1 cellular context compared by ENCODE assay signal in genomic region chr5:66617223-66617861, GRCh38.
TF ChIP-seq lines count a peak whose summit lies in the region.

No MANE protein-coding gene starts in this region.

TF ChIP-seq in GM12878, 131 proteins besides CTCF, POLR2A, EP300 and RAD21 (continued from another document and continues in another):
- TF ChIP-seq NKRF (conservative IDR thresholded peaks at IDR 0.05) (no peak), HDGF (IDR thresholded peaks at IDR 0.05) (no peak), RELB (IDR thresholded peaks at IDR 0.05; ENCODE audit: low read depth) (no peak), BMI1 (IDR thresholded peaks at IDR 0.05; ENCODE audit: borderline replicate concordance) (no peak), SMAD5 (IDR thresholded peaks at IDR 0.05; ENCODE audit: low read depth) (no peak), MTA3 (IDR thresholded peaks at IDR 0.05; ENCODE audit: borderline replicate concordance, low read length) (peak; percentile 55; the same call in 1 of the 2 replicates), EGR1 (IDR thresholded peaks at IDR 0.05; ENCODE audit: borderline replicate concordance in 1 of 2, low read depth in 2 of 2, low read length in 2 of 2) (no peak), SIX5 (IDR thresholded peaks at IDR 0.05; ENCODE audit: low read depth, low read length, severe bottlenecking) (no peak), IKZF2 (IDR thresholded peaks at IDR 0.05) (peak; percentile 34 to 43; a peak in 2 of 4 replicates), ZZZ3 (IDR thresholded peaks at IDR 0.05; ENCODE audit: control insufficient read depth, insufficient read length, low read depth) (no peak), GABPA (IDR thresholded peaks at IDR 0.05; ENCODE audit: low read depth) (no peak), PRDM15 (CRISPR knock-in tag; IDR thresholded peaks at IDR 0.05) (no peak), ETV6 (conservative IDR thresholded peaks at IDR 0.05 in 1 of 2, IDR thresholded peaks at IDR 0.05 in 1 of 2; ENCODE audit: borderline replicate concordance in 1 of 2, low read depth in 1 of 2) (peak in 1 of 2 experiments; percentile 20; a peak in 1 of 4 replicates), ZNF24 (IDR thresholded peaks at IDR 0.05) (no peak), SRF (IDR thresholded peaks at IDR 0.05; ENCODE audit: low read depth in 2 of 2, low read length in 2 of 2) (no peak), BRCA1 (IDR thresholded peaks at IDR 0.05; ENCODE audit: low read depth, low read length) (no peak), MTA2 (IDR thresholded peaks at IDR 0.05; ENCODE audit: low read depth) (no peak), CHD1 (IDR thresholded peaks at IDR 0.05; ENCODE audit: low read depth, low read length) (no peak), LARP7 (IDR thresholded peaks at IDR 0.05) (no peak), MYC (IDR thresholded peaks at IDR 0.05; ENCODE audit: insufficient read depth, insufficient read length, insufficient replicate concordance, low read length, severe bottlenecking) (no peak), YY1 (IDR thresholded peaks at IDR 0.05; ENCODE audit: low read depth, low read length) (no peak), ATF3 (IDR thresholded peaks at IDR 0.05; ENCODE audit: borderline replicate concordance, extremely low read depth, low read depth, low read length) (no peak), USF1 (IDR thresholded peaks at IDR 0.05; ENCODE audit: borderline replicate concordance, extremely low read length, insufficient read depth, low read depth, low read length) (no peak), NFYA (IDR thresholded peaks at IDR 0.05; ENCODE audit: borderline replicate concordance, low read depth, low read length) (no peak), ATF2 (IDR thresholded peaks at IDR 0.05; ENCODE audit: low read length) (peak; percentile 33; the same call in 1 of the 2 replicates), TCF7 (IDR thresholded peaks at IDR 0.05; ENCODE audit: borderline replicate concordance) (0 out of 2 replicates have a peak, but pooled peaks have one; percentile 41), ZBTB11 (CRISPR knock-in tag; IDR thresholded peaks at IDR 0.05) (no peak), SPI1 (IDR thresholded peaks at IDR 0.05; ENCODE audit: borderline replicate concordance, insufficient read depth, low read depth, low read length) (peak; percentile 54), ASH2L (IDR thresholded peaks at IDR 0.05; ENCODE audit: borderline replicate concordance, low read depth) (no peak), ZBED1 (IDR thresholded peaks at IDR 0.05; ENCODE audit: borderline replicate concordance) (no peak), E2F8 (IDR thresholded peaks at IDR 0.05; ENCODE audit: low read depth, partially characterized antibody) (no peak), RUNX3 (IDR thresholded peaks at IDR 0.05; ENCODE audit: low read length) (peak; percentile 74), JUNB (IDR thresholded peaks at IDR 0.05) (peak; percentile 15; the same call in 1 of the 2 replicates), MLLT1 (IDR thresholded peaks at IDR 0.05) (no peak), EZH2 (IDR thresholded peaks at IDR 0.05; ENCODE audit: borderline replicate concordance, control insufficient read depth, low read depth, low read length) (no peak), CHD4 (IDR thresholded peaks at IDR 0.05) (no peak), E4F1 (IDR thresholded peaks at IDR 0.05; ENCODE audit: borderline replicate concordance, partially characterized antibody) (no peak), EED (IDR thresholded peaks at IDR 0.05; ENCODE audit: low read depth) (peak; percentile 60; the same call in 1 of the 2 replicates)
